22 cellular contexts compared by ENCODE assay signal in the genomic region with DNA sequence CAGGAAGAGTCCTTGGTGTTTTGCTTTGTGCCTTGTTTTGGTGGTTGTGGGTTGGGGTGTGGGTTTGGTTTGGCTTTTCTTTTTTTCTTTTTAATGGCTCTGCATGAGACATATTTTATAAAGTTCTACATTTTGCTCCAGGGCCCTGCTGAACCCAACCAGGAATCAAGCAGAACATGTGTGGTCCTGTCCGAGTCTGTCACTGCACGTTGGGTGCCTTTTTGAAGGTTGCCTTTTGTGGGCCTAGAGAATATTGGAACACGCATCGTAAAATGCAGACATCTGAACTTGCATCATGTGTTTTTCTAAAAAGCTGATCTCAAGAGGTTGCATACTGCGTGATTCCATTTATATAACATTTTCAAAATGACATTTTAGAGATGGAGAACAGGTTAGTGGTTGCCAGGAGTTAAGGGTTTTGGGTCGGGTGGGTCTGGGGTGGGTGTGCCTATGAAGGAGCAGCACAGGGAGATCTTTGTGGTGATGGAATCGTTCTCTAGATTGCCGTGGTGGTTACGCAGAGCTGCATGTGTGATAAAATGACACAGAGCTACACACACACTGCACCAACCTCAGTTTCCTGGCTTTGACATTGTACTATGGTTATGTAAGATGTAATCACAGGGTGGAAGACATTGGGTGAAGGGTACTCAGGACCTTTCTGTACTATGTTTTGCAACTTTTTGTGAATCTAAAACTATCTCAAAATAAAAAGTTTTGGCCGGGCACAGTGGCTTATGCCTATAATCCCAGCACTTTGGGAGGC.
"Had no signal": no experiment of that assay in that cellular context is flagged by ENCODE, and none has a peak within 500 bp of the region (broad histone marks: within the 10 kb centered on the region; RNA-seq: fewer than 3 reads in every experiment).

No MANE protein-coding gene starts in this region.

- H3K27me3 ChIP-seq: neural progenitor cell, ovary, thyroid gland, vagina had no signal

- FAIRE-seq: frontal cortex had no signal

- H3K4me2 ChIP-seq: neural progenitor cell had no signal

- H3K36me3 Mint-ChIP-seq: activated CD8-positive, alpha-beta memory T cell treated with anti-CD3 and anti-CD28 coated beads, Interleukin-2, amount 10 ng/mL, durations not matched to agents 7 days and 5 days; immature natural killer cell; naive B cell; neural progenitor cell; WTC11 had no signal

- DNase-seq: activated CD4-positive, alpha-beta T cell treated with anti-CD3 and anti-CD28 coated beads for 48 hours; activated CD8-positive, alpha-beta memory T cell treated with anti-CD3 and anti-CD28 coated beads, Interleukin-2, amount 10 ng/mL, durations not matched to agents 7 days and 5 days; activated naive CD4-positive, alpha-beta T cell treated with anti-CD3 and anti-CD28 coated beads, Interleukin-2, amount 50 U/mL, for 16 hours; activated T-cell treated with anti-CD3 and anti-CD28 coated beads, Interleukin-2, amount 50 U/mL, for 1 hour; caudate nucleus; heart left ventricle; immature natural killer cell; left cardiac atrium; naive B cell; ovary; stimulated activated CD4-positive, alpha-beta T cell treated with anti-CD3 and anti-CD28 coated beads, Interleukin-12 subunit alpha, Interleukin-12 subunit beta, amount 100 ng/mL, for 4 hours; stimulated activated CD4-positive, alpha-beta T cell treated with anti-CD3 and anti-CD28 coated beads, Interleukin-2, amount 100 ng/mL, for 24 hours; stomach; T-helper 17 cell; thyroid gland had no signal

- H3K9me3 Mint-ChIP-seq: activated T-helper 2 cell treated with anti-CD3 and anti-CD28 coated beads, Interferon-gamma antibody, Interleukin-2, Interleukin-4, amounts not matched to agents 10 μg/mL and 5 μg/mL and 100 μg/mL, durations not matched to agents 14 hours and 24 hours and 36 hours; neural progenitor cell had no signal

- H3K4me1 Mint-ChIP-seq: immature natural killer cell had no signal

- H3K4me1 ChIP-seq: heart left ventricle had no signal

- H3K4me3 ChIP-seq: coronary artery, heart left ventricle, lung, neural progenitor cell, ovary, stomach, thyroid gland, vagina had no signal

- H2AFZ ChIP-seq: neural progenitor cell had no signal

- ATAC-seq: activated CD8-positive, alpha-beta memory T cell treated with anti-CD3 and anti-CD28 coated beads, Interleukin-2, amount 10 ng/mL, durations not matched to agents 7 days and 5 days; heart left ventricle; T-helper 17 cell; WTC11 had no signal

- H3K36me3 ChIP-seq: heart left ventricle, neural progenitor cell, ovary, stomach, thyroid gland, vagina had no signal

- H3K27ac Mint-ChIP-seq: activated CD8-positive, alpha-beta memory T cell treated with anti-CD3 and anti-CD28 coated beads, Interleukin-2, amount 10 ng/mL, durations not matched to agents 7 days and 5 days; activated T-helper 2 cell treated with anti-CD3 and anti-CD28 coated beads, Interferon-gamma antibody, Interleukin-2, Interleukin-4, amounts not matched to agents 10 μg/mL and 5 μg/mL and 100 μg/mL, durations not matched to agents 14 hours and 24 hours and 36 hours; immature natural killer cell; naive B cell; neural progenitor cell; T-helper 17 cell; WTC11 had no signal

- H3K9ac ChIP-seq: neural progenitor cell had no signal

- H3K9me3 ChIP-seq: heart left ventricle, ovary, stomach, thyroid gland, vagina had no signal

- H3K4me3 Mint-ChIP-seq: activated CD8-positive, alpha-beta memory T cell treated with anti-CD3 and anti-CD28 coated beads, Interleukin-2, amount 10 ng/mL, durations not matched to agents 7 days and 5 days; immature natural killer cell; naive B cell; neural progenitor cell; T-helper 17 cell; WTC11 had no signal

- H3K27ac ChIP-seq: coronary artery, heart left ventricle, neural progenitor cell, ovary, stomach, thyroid gland, vagina had no signal
